In genomic region chr1:6966326-6966725, GRCh38 we compare ENCODE assay signal across 1 cellular context.
TF ChIP-seq lines count a peak whose summit lies in the region.

No MANE protein-coding gene starts in this region.

TF ChIP-seq in K562, 482 proteins besides CTCF, POLR2A, EP300 and RAD21 (continued from another document):
- TF ChIP-seq, protein P1, sequence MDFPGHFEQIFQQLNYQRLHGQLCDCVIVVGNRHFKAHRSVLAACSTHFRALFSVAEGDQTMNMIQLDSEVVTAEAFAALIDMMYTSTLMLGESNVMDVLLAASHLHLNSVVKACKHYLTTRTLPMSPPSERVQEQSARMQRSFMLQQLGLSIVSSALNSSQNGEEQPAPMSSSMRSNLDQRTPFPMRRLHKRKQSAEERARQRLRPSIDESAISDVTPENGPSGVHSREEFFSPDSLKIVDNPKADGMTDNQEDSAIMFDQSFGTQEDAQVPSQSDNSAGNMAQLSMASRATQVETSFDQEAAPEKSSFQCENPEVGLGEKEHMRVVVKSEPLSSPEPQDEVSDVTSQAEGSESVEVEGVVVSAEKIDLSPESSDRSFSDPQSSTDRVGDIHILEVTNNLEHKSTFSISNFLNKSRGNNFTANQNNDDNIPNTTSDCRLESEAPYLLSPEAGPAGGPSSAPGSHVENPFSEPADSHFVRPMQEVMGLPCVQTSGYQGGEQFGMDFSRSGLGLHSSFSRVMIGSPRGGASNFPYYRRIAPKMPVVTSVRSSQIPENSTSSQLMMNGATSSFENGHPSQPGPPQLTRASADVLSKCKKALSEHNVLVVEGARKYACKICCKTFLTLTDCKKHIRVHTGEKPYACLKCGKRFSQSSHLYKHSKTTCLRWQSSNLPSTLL (IDR thresholded peaks at IDR 0.05): no peak
- TF ChIP-seq NONO (IDR thresholded peaks at IDR 0.05; ENCODE audit: low read depth in 2 of 2, low read length in 1 of 2) (no peak), SAFB (IDR thresholded peaks at IDR 0.05; ENCODE audit: borderline replicate concordance, low read depth, low read length) (no peak), NFXL1 (CRISPR knock-in tag; IDR thresholded peaks at IDR 0.05) (no peak), PHB (CRISPR knock-in tag; IDR thresholded peaks at IDR 0.05) (no peak), ZNF146 (CRISPR knock-in tag; IDR thresholded peaks at IDR 0.05; ENCODE audit: unreplicated experiment) (peak; percentile 66), U2AF1 (optimal IDR thresholded peaks at IDR 0.05; ENCODE audit: low read depth, low read length) (no peak), ZNF512 (tag; IDR thresholded peaks at IDR 0.05) (no peak), RAD51 (IDR thresholded peaks at IDR 0.05; ENCODE audit: borderline replicate concordance, low read depth) (no peak), BCL6 (CRISPR knock-in tag; IDR thresholded peaks at IDR 0.05) (no peak), SMARCA5 (IDR thresholded peaks at IDR 0.05) (no peak), BCOR (IDR thresholded peaks at IDR 0.05) (peak; percentile 44; the same call in 1 of the 2 replicates), RBM25 (IDR thresholded peaks at IDR 0.05; ENCODE audit: low read depth, low read length, severe bottlenecking) (peak; percentile 22), PHTF2 (CRISPR knock-in tag; IDR thresholded peaks at IDR 0.05) (no peak)
TF ChIP-seq in K562: peak in this region for 3.
